Comparison of ENCODE assay signal across 8 cellular contexts in the genomic region with DNA sequence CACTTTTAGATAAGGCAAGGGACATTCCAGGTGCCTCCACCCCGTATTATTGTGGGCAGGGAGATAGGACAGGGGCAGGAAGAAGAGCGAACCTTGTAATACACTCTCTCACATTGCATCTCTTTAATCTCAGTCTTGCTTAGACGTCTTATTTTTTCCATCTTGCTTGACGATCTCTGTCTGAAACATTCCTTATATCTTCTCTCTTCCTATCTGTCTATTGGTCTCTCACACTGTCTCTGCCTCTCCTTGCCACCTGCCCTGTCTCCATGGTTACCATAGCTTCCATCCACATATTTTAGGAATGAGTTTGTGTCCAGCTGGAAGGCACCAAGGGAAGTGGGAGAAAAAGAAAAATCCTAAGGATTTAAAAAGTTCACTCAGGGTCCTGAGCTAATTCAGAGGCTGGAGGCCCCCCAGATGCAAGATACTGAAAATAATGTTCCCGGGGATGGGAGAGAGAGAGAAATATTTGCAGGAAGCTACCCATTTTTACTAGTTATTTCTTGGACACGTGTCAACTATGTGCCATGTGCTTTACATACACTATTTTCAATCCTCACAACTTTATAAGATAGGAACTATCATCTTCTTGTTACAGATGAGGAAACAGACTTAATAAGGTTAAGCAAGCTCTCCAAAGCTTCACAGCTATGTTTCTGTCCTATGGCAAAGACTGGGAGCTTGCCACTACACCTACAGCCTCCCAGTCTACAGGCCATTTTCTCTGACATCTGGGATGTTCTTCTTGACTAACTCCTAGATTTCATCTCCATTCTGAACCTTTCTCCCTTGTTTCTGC.
DNase-seq lines count a peak whose midpoint lies in the region; ATAC-seq and TF ChIP-seq lines count a peak whose summit lies in the region.

No MANE protein-coding gene starts in this region.

- CTCF ChIA-PET in GM10248 (lab: Yijun Ruan, JAX) = interaction anchor here (0.7 to 9.0 kb wide), 23 partner anchors 8 to 118 kb away, joined by 3 to 113 read pairs (median 4); a partner anchor contains a TSS

- no peaks in the 10 kb centered on the region for H3K36me3 ChIP-seq in muscle layer of duodenum (ENCODE audit: control insufficient read depth in 1 of 2, insufficient read depth in 2 of 2, low read length in 2 of 2)

- peak; percentile 29 to 73 for DNase-seq in NCI-H187 (lab: John Stamatoyannopoulos, UW)
- no peak for DNase-seq in NCI-H187 treated with DMSO at 0.1 percent for 48 hours (lab: John Stamatoyannopoulos, UW)
- peak; percentile 70 for DNase-seq in NCI-H748 (lab: John Stamatoyannopoulos, UW; ENCODE audit: unreplicated experiment)
- peak; percentile 4 for DNase-seq in central memory CD4-positive, alpha-beta T cell
- DNase-seq in GM10248 (ENCODE audit: extremely low spot score) = no peak
- no peak for DNase-seq in GM19238 (ENCODE audit: insufficient read length, low spot score)

- no peak for TF ChIP-seq CTCF in GM10248 (IDR thresholded peaks at IDR 0.05; ENCODE audit: control extremely low read depth, extremely low read depth, low read depth, missing control alignments)

- peak overlapping the region; percentile 80 to 92 for H3K4me3 ChIP-seq in muscle layer of duodenum (ENCODE audit: low read depth in 1 of 2, low read length in 2 of 2)

- H3K27me3 ChIP-seq in muscle layer of duodenum (ENCODE audit: low read depth, low read length) = peaks cover 4% of the 10 kb centered on the region

- POLR2A ChIA-PET in GM10248 (lab: Yijun Ruan, JAX) = interaction anchor here (0.6 to 2.2 kb wide), 5 partner anchors 14 to 44 kb away, joined by 3 to 9 read pairs (median 5); a partner anchor contains a TSS

- peaks cover 0 to 5% of the 10 kb centered on the region in 2 donors for H3K9me3 ChIP-seq in muscle layer of duodenum (ENCODE audit: control insufficient read depth in 1 of 2, low read length in 2 of 2)

- peak overlapping the region; percentile 94 for H3K27ac ChIP-seq in muscle layer of duodenum (ENCODE audit: low read length)

- H3K4me1 ChIP-seq in muscle layer of duodenum (ENCODE audit: control insufficient read depth in 1 of 2, insufficient read depth in 2 of 2, low read length in 2 of 2) = peaks cover 19 to 49% of the 10 kb centered on the region in 2 donors

- no peak for ATAC-seq in GM21526 (IDR thresholded peaks at IDR 0.05; ENCODE audit: low FRiP score, unreplicated experiment)

Comparison
In these comparisons a context has a peak if more than half of its experiments do, and no peak if none do; other contexts are left out.
1. DNase-seq: peak in NCI-H187 (2 of 2), NCI-H748 (single experiment) and central memory CD4-positive, alpha-beta T cell (single experiment); none in NCI-H187 treated with DMSO at 0.1 percent for 48 hours (single experiment), GM10248 (single experiment) and GM19238 (single experiment).